In genomic region chr15:78209646-78210348, GRCh38 we compare ENCODE assay signal across 12 cellular contexts. TPM values are rescaled to one million over a fixed set of nuclear protein-coding genes. Genes with fewer than 3 reads are reported as not detected.
DNase-seq lines count a peak whose midpoint lies in the region; ATAC-seq and TF ChIP-seq lines count a peak whose summit lies in the region.
"Had no signal": no experiment of that assay in that cellular context is flagged by ENCODE, and none has a peak within 500 bp of the region (broad histone marks: within the 10 kb centered on the region; RNA-seq: fewer than 3 reads in every experiment).

No MANE protein-coding gene starts in this region.

- no peak overlapping the region for H3K4me3 ChIP-seq in lower lobe of right lung
- H3K4me3 ChIP-seq in thyroid gland (replicated peaks in 1 of 3), result no peak overlapping the region

- TF ChIP-seq CTCF in lower lobe of right lung (IDR thresholded peaks at IDR 0.05) (no peak), thyroid gland (IDR thresholded peaks at IDR 0.05) (peak in 1 of 6 experiments; percentile 11)

- DNase-seq in activated effector memory CD4-positive, alpha-beta T cell treated with anti-CD3 and anti-CD28 coated beads, Interleukin-2, amount 50 U/mL, for 16 hours, result peak; percentile 45
- DNase-seq in activated effector memory CD4-positive, alpha-beta T cell treated with Interleukin-2 at 50 U/mL for 16 hours, result no peak
- DNase-seq in caudate nucleus (lab: John Stamatoyannopoulos, UW) (no peak), lower lobe of right lung (peak; percentile 66), thyroid gland (peak; percentile 94), A172 (ENCODE audit: low spot score) (no peak), GM19240 (ENCODE audit: insufficient read length, low spot score) (no peak)
- DNase-seq: cortex of kidney; GF-D8; stimulated activated CD4-positive, alpha-beta T cell treated with anti-CD3 and anti-CD28 coated beads, Interleukin-12 subunit alpha, Interleukin-12 subunit beta, amount 100 ng/mL, for 4 hours; WERI-Rb-1 had no signal

- 41 to 43% methylated on average over 9 of the region's 9 CpGs for WGBS in thyroid gland, 2 donors

- H3K36me3 ChIP-seq in lower lobe of right lung (no peaks in the 10 kb centered on the region), thyroid gland (no peaks in the 10 kb centered on the region)
- H3K36me3 ChIP-seq: WERI-Rb-1 had no signal

- TF ChIP-seq POLR2A in thyroid gland (IDR thresholded peaks at IDR 0.05), result no peak

- H3K4me1 ChIP-seq in lower lobe of right lung, result no peaks in the 10 kb centered on the region
- H3K4me1 ChIP-seq in thyroid gland, result peaks cover 12 to 24% of the 10 kb centered on the region in 2 donors

- H3K9me3 ChIP-seq in lower lobe of right lung, result no peaks in the 10 kb centered on the region
- H3K9me3 ChIP-seq in thyroid gland, result no peaks in the 10 kb centered on the region

- intact Hi-C loops in lower lobe of right lung (cut with DNase I), result no loop called here
- intact Hi-C loops in thyroid gland (cut with DNase I), result no loop called here

- ATAC-seq in lower lobe of right lung (no peak), GM19395 (IDR thresholded peaks at IDR 0.05; ENCODE audit: unreplicated experiment) (no peak)

- H3K27ac ChIP-seq in caudate nucleus (ENCODE audit: low read depth, low read length) (peak overlapping the region; percentile 78), lower lobe of right lung (no peak overlapping the region), thyroid gland (peak overlapping the region in 2 of 3 donors; percentile 33 to 56)
- H3K27ac ChIP-seq: WERI-Rb-1 had no signal

- H3K27me3 ChIP-seq in lower lobe of right lung (ENCODE audit: low read depth) (peaks cover 6% of the 10 kb centered on the region), thyroid gland (no peaks in the 10 kb centered on the region)

RNA-seq across cellular contexts. Expression of gene ACSBG1, which starts 24.6 kb away (rescaled TPM):
- 1.8 TPM for total RNA-seq in lower lobe of right lung
- not detected for total RNA-seq in thyroid gland
- not detected in 2 replicates for total RNA-seq in A172 (2014; rRNA removed; shearing (Covaris generic))

RNA-seq across cellular contexts. Expression of gene DNAJA4, which starts 54.6 kb away (rescaled TPM):
- total RNA-seq in lower lobe of right lung, result 34.4 TPM
- 10 to 100 TPM in 3 of 4 donors, 1 to 10 TPM in 1; 9.5 to 21.9 (median 13.8) TPM for total RNA-seq in thyroid gland
- total RNA-seq in A172 (2014; rRNA removed; shearing (Covaris generic)), result not detected in 2 replicates

Comparison
In these comparisons a context has a peak if more than half of its experiments do, and no peak if none do; other contexts are left out.
1. DNase-seq: peak in activated effector memory CD4-positive, alpha-beta T cell treated with anti-CD3 and anti-CD28 coated beads, Interleukin-2, amount 50 U/mL, for 16 hours (single experiment), lower lobe of right lung (single experiment) and thyroid gland (2 of 2); none in activated effector memory CD4-positive, alpha-beta T cell treated with Interleukin-2 at 50 U/mL for 16 hours (single experiment), caudate nucleus (0 of 61), A172 (single experiment) and GM19240 (single experiment).
2. RNA of gene DNAJA4, which starts 54.6 kb away (total RNA-seq): 34.4 TPM in lower lobe of right lung (single experiment) and 9.5 to 21.9 TPM in thyroid gland; not detected in A172; every median in the first group is over 10 times any median in the second.